ENCODE assay signal across 27 cellular contexts in the genomic region with DNA sequence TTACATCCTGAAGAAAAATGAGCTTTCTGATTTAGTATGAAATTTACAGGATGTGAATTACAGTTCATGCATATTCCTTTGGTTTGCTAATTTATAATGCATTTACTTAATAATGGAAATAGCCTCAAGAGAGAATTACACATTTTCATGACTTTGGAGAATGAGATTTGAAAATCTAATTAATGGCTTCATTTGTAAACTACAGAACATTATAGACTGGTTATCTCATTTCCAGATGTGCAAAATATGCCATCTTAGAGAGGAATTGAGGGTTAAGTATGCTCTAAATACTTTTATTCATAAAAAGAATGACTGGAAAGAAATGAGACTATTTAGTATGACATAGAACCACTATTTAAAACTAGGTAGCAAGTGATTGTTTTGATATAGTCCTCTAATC.
"Had no signal": no experiment of that assay in that cellular context is flagged by ENCODE, and none has a peak within 500 bp of the region (broad histone marks: within the 10 kb centered on the region; RNA-seq: fewer than 3 reads in every experiment).

No MANE protein-coding gene starts in this region.

- H3K36me3 ChIP-seq: neural progenitor cell, ovary, prostate gland, right lobe of liver, sigmoid colon, suprapubic skin, tibial artery, transverse colon, upper lobe of right lung, uterus had no signal

- H3K27ac ChIP-seq: neural progenitor cell, ovary, prostate gland, right lobe of liver, suprapubic skin, testis, tibial artery, transverse colon, upper lobe of right lung, uterus had no signal

- FAIRE-seq: small intestine had no signal

- H3K27ac Mint-ChIP-seq: naive thymus-derived CD4-positive, alpha-beta T cell; natural killer cell; nephron; neural progenitor cell; stimulated activated memory B cell treated with anti-CD40 and anti-IgM and Interleukin-4, amounts not matched to agents 10 μg/mL and 1 μg/mL and 100 μg/mL, for 72 hours; stimulated activated naive CD8-positive, alpha-beta T cell treated with anti-CD3 and anti-CD28 coated beads, Interleukin-15, amount 100 ng/mL, for 72 hours; type B pancreatic cell had no signal

- H3K36me3 Mint-ChIP-seq: naive thymus-derived CD4-positive, alpha-beta T cell; natural killer cell; neural progenitor cell; stimulated activated memory B cell treated with anti-CD40 and anti-IgM and Interleukin-4, amounts not matched to agents 10 μg/mL and 1 μg/mL and 100 μg/mL, for 72 hours; type B pancreatic cell had no signal

- H3K4me3 Mint-ChIP-seq: naive thymus-derived CD4-positive, alpha-beta T cell; natural killer cell; nephron; neural progenitor cell; stimulated activated memory B cell treated with anti-CD40 and anti-IgM and Interleukin-4, amounts not matched to agents 10 μg/mL and 1 μg/mL and 100 μg/mL, for 72 hours; stimulated activated naive CD8-positive, alpha-beta T cell treated with anti-CD3 and anti-CD28 coated beads, Interleukin-15, amount 100 ng/mL, for 72 hours; type B pancreatic cell had no signal

- H3K4me3 ChIP-seq: neural progenitor cell, ovary, prostate gland, right lobe of liver, sigmoid colon, suprapubic skin, testis, tibial artery, transverse colon, upper lobe of right lung, uterus had no signal

- DNase-seq: naive thymus-derived CD4-positive, alpha-beta T cell; natural killer cell; occipital lobe; ovary; right cardiac atrium; right lobe of liver; sigmoid colon; small intestine; stimulated activated CD4-positive, alpha-beta T cell treated with anti-CD3 and anti-CD28 coated beads, Interleukin-15, amount 100 ng/mL, for 24 hours; stimulated activated CD4-positive, alpha-beta T cell treated with anti-CD3 and anti-CD28 coated beads, Interleukin-2, amount 100 ng/mL, for 24 hours; stimulated activated CD4-positive, alpha-beta T cell treated with anti-CD3 and anti-CD28 coated beads, Interleukin-2, amount 100 ng/mL, for 48 hours; stimulated activated CD4-positive, alpha-beta T cell treated with anti-CD3 and anti-CD28 coated beads, Interleukin-4, amount 100 ng/mL, for 24 hours; stimulated activated naive CD4-positive, alpha-beta T cell; stimulated activated naive CD8-positive, alpha-beta T cell treated with anti-CD3 and anti-CD28 coated beads, Interleukin-15, amount 100 ng/mL, for 72 hours; stimulated activated naive CD8-positive, alpha-beta T cell treated with anti-CD3 and anti-CD28 coated beads, Interleukin-15, Interleukin-2, amounts not matched to agents 100 U/mL and 50 U/mL, for 24 hours; substantia nigra; testis; tibial artery; transverse colon; upper lobe of right lung; uterus had no signal

- H3K9me3 Mint-ChIP-seq: naive thymus-derived CD4-positive, alpha-beta T cell; natural killer cell; nephron; stimulated activated memory B cell treated with anti-CD40 and anti-IgM and Interleukin-4, amounts not matched to agents 10 μg/mL and 1 μg/mL and 100 μg/mL, for 72 hours; stimulated activated naive CD8-positive, alpha-beta T cell treated with anti-CD3 and anti-CD28 coated beads, Interleukin-15, amount 100 ng/mL, for 72 hours; type B pancreatic cell had no signal

- H3K27me3 Mint-ChIP-seq: stimulated activated memory B cell treated with anti-CD40 and anti-IgM and Interleukin-4, amounts not matched to agents 10 μg/mL and 1 μg/mL and 100 μg/mL, for 72 hours; type B pancreatic cell had no signal

- H3K9me3 ChIP-seq: ovary, prostate gland, sigmoid colon, suprapubic skin, testis, tibial artery, transverse colon, upper lobe of right lung, uterus had no signal

- H3K4me1 ChIP-seq: prostate gland, right lobe of liver, suprapubic skin, testis, upper lobe of right lung, uterus had no signal

- H3K4me1 Mint-ChIP-seq: naive thymus-derived CD4-positive, alpha-beta T cell; natural killer cell; stimulated activated memory B cell treated with anti-CD40 and anti-IgM and Interleukin-4, amounts not matched to agents 10 μg/mL and 1 μg/mL and 100 μg/mL, for 72 hours; stimulated activated naive CD8-positive, alpha-beta T cell treated with anti-CD3 and anti-CD28 coated beads, Interleukin-15, amount 100 ng/mL, for 72 hours had no signal

- ATAC-seq: naive thymus-derived CD4-positive, alpha-beta T cell; natural killer cell; right lobe of liver; stimulated activated memory B cell treated with anti-CD40 and anti-IgM and Interleukin-4, amounts not matched to agents 10 μg/mL and 1 μg/mL and 100 μg/mL, for 72 hours; stimulated activated naive CD8-positive, alpha-beta T cell treated with anti-CD3 and anti-CD28 coated beads, Interleukin-15, amount 100 ng/mL, for 72 hours; stimulated activated naive CD8-positive, alpha-beta T cell treated with anti-CD3 and anti-CD28 coated beads, Interleukin-15, Interleukin-2, amounts not matched to agents 100 U/mL and 50 U/mL, for 24 hours; upper lobe of right lung had no signal

- H3K27me3 ChIP-seq: neural progenitor cell, ovary, right lobe of liver, sigmoid colon, suprapubic skin, testis, tibial artery, transverse colon, upper lobe of right lung, uterus had no signal
